10 cellular contexts compared by ENCODE assay signal in genomic region chr3:129231331-129232119, GRCh38. TPM values are rescaled to one million over a fixed set of nuclear protein-coding genes. Genes with fewer than 3 reads are reported as not detected.
A peak's percentile ranks its signal among the peaks of the same experiment; 100 is the strongest.
DNase-seq lines count a peak whose midpoint lies in the region; ATAC-seq and TF ChIP-seq lines count a peak whose summit lies in the region.
"Had no signal": no experiment of that assay in that cellular context is flagged by ENCODE, and none has a peak within 500 bp of the region (broad histone marks: within the 10 kb centered on the region; RNA-seq: fewer than 3 reads in every experiment).

No MANE protein-coding gene starts in this region.

- TF ChIP-seq CTCF in RWPE1 (conservative IDR thresholded peaks at IDR 0.05; ENCODE audit: low read depth): no peak
- TF ChIP-seq CTCF in liver (IDR thresholded peaks at IDR 0.05; ENCODE audit: low read depth, low read length, missing input control): no peak
- no peak for TF ChIP-seq CTCF in GM13976 (IDR thresholded peaks at IDR 0.05; ENCODE audit: borderline replicate concordance, control extremely low read depth, extremely low read depth, insufficient read depth, missing control alignments)

- H3K4me1 ChIP-seq in BLaER1 (peaks cover 67% of the 10 kb centered on the region), liver (ENCODE audit: control insufficient read depth in 4 of 4, insufficient read depth in 4 of 4, low read length in 3 of 4) (peaks cover 3 to 16% (median 10%) of the 10 kb centered on the region in 4 donors)
- H3K4me1 ChIP-seq: Caco-2 had no signal

- no peak overlapping the region for H3K4me3 ChIP-seq in BLaER1
- no peak overlapping the region for H3K4me3 ChIP-seq in liver (ENCODE audit: low read depth in 1 of 3, low read length in 3 of 3)

- WGBS in liver: 82% methylated on average over 10 of the region's 10 CpGs

- no peak overlapping the region for H3K4me2 ChIP-seq in BLaER1

- H3K9me3 ChIP-seq in BLaER1 (no peaks in the 10 kb centered on the region), liver (ENCODE audit: control insufficient read depth in 4 of 4, low read length in 3 of 4) (no peaks in the 10 kb centered on the region)
- H3K9me3 ChIP-seq: Caco-2 had no signal

- H3K27ac ChIP-seq in BLaER1: peak overlapping the region; percentile 20; the same call in 1 of the 2 replicates
- peak overlapping the region; percentile 92 for H3K27ac ChIP-seq in RWPE1
- H3K27ac ChIP-seq in liver (ENCODE audit: low read depth in 1 of 2, low read length in 2 of 2): peak overlapping the region; percentile 6 to 56

- CTCF ChIA-PET in RWPE1 (lab: Yijun Ruan, JAX): interaction anchor here (0.5 to 1.2 kb wide), 4 partner anchors 14 to 219 kb away, joined by 3 to 7 read pairs (median 5); no protein-coding TSS in a partner anchor

- in situ Hi-C loops in GM13976 (cut with MboI; ENCODE audit: low sequenced_read_pairs, unreplicated experiment): no loop called here

- no peaks in the 10 kb centered on the region for H4K20me1 ChIP-seq in BLaER1

- DNase-seq in HCEC 1CT: peak; percentile 88
- DNase-seq in RWPE1 (ENCODE audit: low spot score): no peak
- no peak for DNase-seq in GM13976 (ENCODE audit: low spot score)
- no peak for DNase-seq in iPS-NIHi7 (ENCODE audit: extremely low spot score)
- DNase-seq: Caco-2, nucleus accumbens had no signal

- H3K27me3 ChIP-seq in BLaER1 (no peaks in the 10 kb centered on the region), liver (ENCODE audit: control insufficient read depth in 4 of 4, insufficient read depth in 4 of 4, low read length in 3 of 4) (no peaks in the 10 kb centered on the region)

- no peak overlapping the region for H3K9ac ChIP-seq in BLaER1
- no peak overlapping the region for H3K9ac ChIP-seq in liver (ENCODE audit: low read depth in 1 of 2, low read length in 2 of 2)

- POLR2A ChIA-PET in RWPE1 (lab: Yijun Ruan, JAX; ENCODE audit: low non-redundant PET): interaction anchor here (0.6 kb wide), 1 partner anchor 10 kb away, joined by 4 read pairs; no protein-coding TSS in a partner anchor

- H3K36me3 ChIP-seq in BLaER1 (no peaks in the 10 kb centered on the region), liver (ENCODE audit: control insufficient read depth in 4 of 4, insufficient read depth in 3 of 4, low read depth in 1 of 4, low read length in 3 of 4) (no peaks in the 10 kb centered on the region)

- no peak for ATAC-seq in HG02840 (IDR thresholded peaks at IDR 0.05; ENCODE audit: low FRiP score, unreplicated experiment)
- no peak for ATAC-seq in GM21528 (IDR thresholded peaks at IDR 0.05; ENCODE audit: low FRiP score, unreplicated experiment)

- no peak for TF ChIP-seq RAD21 in liver (IDR thresholded peaks at IDR 0.05)

TF ChIP-seq in liver, 16 proteins besides CTCF, POLR2A, EP300 and RAD21:
- TF ChIP-seq NR2F2 (IDR thresholded peaks at IDR 0.05): no peak
- no peak for TF ChIP-seq HNF4A (conservative IDR thresholded peaks at IDR 0.05)
- TF ChIP-seq JUND (IDR thresholded peaks at IDR 0.05): no peak
- TF ChIP-seq ATF3 (IDR thresholded peaks at IDR 0.05): no peak
- no peak for TF ChIP-seq GABPA (IDR thresholded peaks at IDR 0.05 in 1 of 2, conservative IDR thresholded peaks at IDR 0.05 in 1 of 2)
- TF ChIP-seq YY1 (IDR thresholded peaks at IDR 0.05): no peak
- no peak for TF ChIP-seq ZBTB33 (IDR thresholded peaks at IDR 0.05)
- TF ChIP-seq EGR1 (IDR thresholded peaks at IDR 0.05; ENCODE audit: low read depth in 2 of 2): no peak
- no peak for TF ChIP-seq TAF1 (conservative IDR thresholded peaks at IDR 0.05)
- TF ChIP-seq RXRA (IDR thresholded peaks at IDR 0.05): no peak
- TF ChIP-seq REST (IDR thresholded peaks at IDR 0.05): no peak
- no peak for TF ChIP-seq MAX (IDR thresholded peaks at IDR 0.05)
- TF ChIP-seq HNF4G (IDR thresholded peaks at IDR 0.05): no peak

RNA-seq across cellular contexts. Expression of gene COPG1, which starts 17.9 kb away (rescaled TPM):
- 100 to 1,000 TPM in 1 of 2 donors, 10 to 100 TPM in 1; 68.4 to 177 TPM for total RNA-seq in liver
- polyA plus RNA-seq in liver: 100 to 1,000 TPM in 1 of 2 donors, 10 to 100 TPM in 1; 49.8 to 106 TPM

RNA-seq across cellular contexts. Expression of gene HMCES, which starts 47.1 kb away (rescaled TPM):
- 10 to 100 TPM; 13.7 to 18.2 TPM for total RNA-seq in liver
- 10 to 100 TPM; 15.3 to 15.4 TPM for polyA plus RNA-seq in liver

RNA-seq across cellular contexts. Expression of gene CNBP, which starts 47.8 kb away (rescaled TPM):
- total RNA-seq in liver: 100 to 1,000 TPM; 162 to 245 TPM
- polyA plus RNA-seq in liver: 100 to 1,000 TPM; 183 to 291 TPM

Comparison
In these comparisons a context has a peak if more than half of its experiments do, and no peak if none do; other contexts are left out.
1. H3K27ac ChIP-seq: peak in every context shown above with its lines; median percentile 92 in RWPE1; 31 in liver; 20 in BLaER1.